Comparison of ENCODE assay signal across 25 cellular contexts in the genomic region with DNA sequence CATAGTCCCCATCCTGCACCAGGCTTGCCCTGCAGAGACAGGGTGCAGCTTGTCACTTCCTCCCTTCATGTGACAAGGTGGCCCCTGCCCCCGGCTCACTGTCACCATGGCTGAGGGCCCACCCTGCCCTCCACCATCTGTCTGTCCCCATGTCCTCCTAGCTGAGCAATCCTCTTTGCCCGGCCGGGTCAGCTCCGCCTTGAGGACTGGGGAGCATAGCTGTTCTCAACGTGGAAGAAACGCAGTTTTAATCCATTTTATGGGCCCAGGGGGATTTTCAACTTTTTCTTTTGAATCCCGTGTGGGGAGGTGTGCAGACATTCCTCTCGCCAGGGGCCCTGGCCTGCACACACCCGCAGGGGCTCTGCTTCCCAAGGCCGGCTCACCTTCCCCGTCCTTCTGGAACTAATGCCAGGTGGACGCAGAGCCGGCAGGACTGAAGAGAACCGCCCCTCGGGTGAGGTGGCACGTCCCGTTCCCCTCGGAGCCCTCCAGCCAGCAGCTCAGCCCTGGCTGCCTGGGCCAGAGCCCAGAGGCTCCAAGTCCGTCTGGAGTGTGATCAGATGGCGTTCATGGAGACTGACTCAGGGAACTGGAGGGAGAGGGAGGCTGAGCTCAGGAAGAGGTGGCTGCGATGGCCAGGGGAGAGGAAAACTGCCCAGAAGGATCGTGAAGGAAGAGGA.
A peak's percentile ranks its signal among the peaks of the same experiment; 100 is the strongest.
DNase-seq lines count a peak whose midpoint lies in the region; ATAC-seq and TF ChIP-seq lines count a peak whose summit lies in the region.
"Had no signal": no experiment of that assay in that cellular context is flagged by ENCODE, and none has a peak within 500 bp of the region (broad histone marks: within the 10 kb centered on the region; RNA-seq: fewer than 3 reads in every experiment).

No MANE protein-coding gene starts in this region.

- H3K79me2 ChIP-seq in mesendoderm (ENCODE audit: control insufficient read depth, insufficient read depth, low read length): no peaks in the 10 kb centered on the region

- WGBS in body of pancreas, 2 donors: 35 to 38% methylated on average over 14 to 22 of the region's 22 CpGs
- WGBS in mesendoderm (ENCODE audit: extremely low coverage, insufficient coverage, low lambda C conversion rate): no CpG with 5 or more reads among the region's 22 CpGs
- WGBS in aorta, 2 donors: 40 to 61% methylated on average over 22 of the region's 22 CpGs
- 79% methylated on average over 22 of the region's 22 CpGs for WGBS in mesenchymal stem cell

- H3K79me1 ChIP-seq in mesendoderm (ENCODE audit: low read length) (no peaks in the 10 kb centered on the region), mesenchymal stem cell (replicated peaks; ENCODE audit: low read length, poor library complexity, severe bottlenecking) (no peaks in the 10 kb centered on the region)

- H3K9ac ChIP-seq in mesendoderm (ENCODE audit: low read length): no peak overlapping the region
- no peak overlapping the region for H3K9ac ChIP-seq in mesenchymal stem cell (ENCODE audit: low read length)

- H3K36me3 ChIP-seq in body of pancreas (replicated peaks in 1 of 2; ENCODE audit: insufficient read depth in 1 of 2, low read depth in 2 of 2) (no peaks in the 10 kb centered on the region), mesendoderm (ENCODE audit: control insufficient read depth, insufficient read depth, low read length) (no peaks in the 10 kb centered on the region), aorta (ENCODE audit: control insufficient read depth in 1 of 2, insufficient read depth in 2 of 2, low read length in 1 of 2) (no peaks in the 10 kb centered on the region), mesenchymal stem cell (ENCODE audit: control insufficient read depth in 1 of 2, insufficient read depth in 2 of 2, low read depth in 1 of 2, low read length in 2 of 2) (no peaks in the 10 kb centered on the region)
- H3K36me3 ChIP-seq: cardiac muscle cell, left lung, pancreas, right lobe of liver had no signal

- H2AK5ac ChIP-seq in mesendoderm (ENCODE audit: low read length) (no peak overlapping the region), mesenchymal stem cell (ENCODE audit: low read length, severe bottlenecking) (no peak overlapping the region)

- no peaks in the 10 kb centered on the region for H3K9me3 ChIP-seq in body of pancreas
- H3K9me3 ChIP-seq in aorta (ENCODE audit: control insufficient read depth, low read length): no peaks in the 10 kb centered on the region
- H3K9me3 ChIP-seq in mesenchymal stem cell (ENCODE audit: control insufficient read depth, low read length): peaks cover 10% of the 10 kb centered on the region
- H3K9me3 ChIP-seq: pancreas, right lobe of liver had no signal

- no peak for TF ChIP-seq CTCF in body of pancreas (IDR thresholded peaks at IDR 0.05)

- H3K18ac ChIP-seq in mesendoderm (ENCODE audit: low read length) (no peak overlapping the region), mesenchymal stem cell (ENCODE audit: low read depth in 1 of 2, low read length in 2 of 2) (no peak overlapping the region)

- H3K27ac ChIP-seq in body of pancreas (peak overlapping the region in 2 of 4 donors; percentile 38), mesendoderm (ENCODE audit: low read depth, low read length) (no peak overlapping the region), aorta (ENCODE audit: low read depth in 1 of 2, low read length in 2 of 2) (no peak overlapping the region), mesenchymal stem cell (ENCODE audit: low read length, poor library complexity, severe bottlenecking) (no peak overlapping the region)
- H3K27ac ChIP-seq: cardiac muscle cell, left lung, right lobe of liver had no signal

- no peak overlapping the region for H2BK12ac ChIP-seq in mesenchymal stem cell (ENCODE audit: low read length in 2 of 2)

- H3K4me2 ChIP-seq in mesendoderm (ENCODE audit: low read length) (no peak overlapping the region), mesenchymal stem cell (ENCODE audit: low read length, poor library complexity, severe bottlenecking) (no peak overlapping the region)

- H3K27me3 ChIP-seq in body of pancreas (no peaks in the 10 kb centered on the region), mesendoderm (ENCODE audit: insufficient read depth, low read length, poor library complexity) (no peaks in the 10 kb centered on the region), aorta (ENCODE audit: control insufficient read depth in 1 of 2, insufficient read depth in 2 of 2, low read length in 1 of 2) (no peaks in the 10 kb centered on the region), mesenchymal stem cell (ENCODE audit: control insufficient read depth in 1 of 2, insufficient read depth in 1 of 2, low read length in 2 of 2) (no peaks in the 10 kb centered on the region)
- H3K27me3 ChIP-seq: cardiac muscle cell, pancreas, right lobe of liver had no signal

- no peak overlapping the region for H3K4me3 ChIP-seq in body of pancreas
- H3K4me3 ChIP-seq in mesendoderm (ENCODE audit: low read length): no peak overlapping the region
- H3K4me3 ChIP-seq in aorta (ENCODE audit: low read length in 2 of 2): no peak overlapping the region
- H3K4me3 ChIP-seq in mesenchymal stem cell (ENCODE audit: insufficient read depth in 1 of 2, low read depth in 1 of 2, low read length in 2 of 2): no peak overlapping the region
- H3K4me3 ChIP-seq: cardiac muscle cell, left lung, pancreas, right lobe of liver had no signal

- no peak overlapping the region for H4K91ac ChIP-seq in mesenchymal stem cell (ENCODE audit: low read length)

- peak in 2 of 3 donors; percentile 11 to 28 for TF ChIP-seq POLR2A in body of pancreas (IDR thresholded peaks at IDR 0.05)

- H2BK5ac ChIP-seq in mesendoderm (ENCODE audit: low read length) (no peak overlapping the region), mesenchymal stem cell (ENCODE audit: low read depth, low read length, poor library complexity, severe bottlenecking) (no peak overlapping the region)

- no peak overlapping the region for H3K23ac ChIP-seq in mesendoderm (ENCODE audit: low read length)
- no peak overlapping the region for H3K23ac ChIP-seq in mesenchymal stem cell (ENCODE audit: low read length in 2 of 2)

- peaks cover 27% of the 10 kb centered on the region for H3K4me1 ChIP-seq in body of pancreas
- no peaks in the 10 kb centered on the region for H3K4me1 ChIP-seq in mesendoderm (ENCODE audit: control insufficient read depth, low read depth, low read length)
- H3K4me1 ChIP-seq in aorta (ENCODE audit: control insufficient read depth in 1 of 2, insufficient read depth in 2 of 2, low read length in 2 of 2): no peaks in the 10 kb centered on the region
- no peaks in the 10 kb centered on the region for H3K4me1 ChIP-seq in mesenchymal stem cell (ENCODE audit: control insufficient read depth, insufficient read depth, low read depth, low read length)
- H3K4me1 ChIP-seq: left lung, pancreas, right lobe of liver had no signal

- peak; percentile 38 for DNase-seq in activated effector memory CD4-positive, alpha-beta T cell treated with anti-CD3 and anti-CD28 coated beads, Interleukin-2, amount 50 U/mL, for 16 hours
- DNase-seq in activated effector memory CD4-positive, alpha-beta T cell treated with Interleukin-2 at 50 U/mL for 16 hours: no peak
- DNase-seq in body of pancreas: peak in 3 of 4 donors; percentile 54 to 62 (median 56)
- DNase-seq in mesendoderm: no peak
- peak; percentile 31 to 65 for DNase-seq in aorta
- DNase-seq in T1000 (lab: John Stamatoyannopoulos, UW): no peak
- DNase-seq in NCI-H2081 (lab: John Stamatoyannopoulos, UW): no peak
- no peak for DNase-seq in mesenchymal stem cell
- DNase-seq: 8988T; activated CD4-positive, alpha-beta T cell treated with anti-CD3 and anti-CD28 coated beads, Interleukin-2, amount 50 U/mL, for 4 hours; activated naive CD4-positive, alpha-beta T cell treated with anti-CD3 and anti-CD28 coated beads, Interleukin-2, amount 50 U/mL, for 16 hours; amniotic stem cell; CD4-positive, alpha-beta T cell; dermis blood vessel endothelial cell; natural killer cell; NCI-H1694 treated with DMSO at 0.1 percent for 48 hours; PC-3; Right ventricle myocardium superior; stimulated activated CD4-positive, alpha-beta T cell treated with anti-CD3 and anti-CD28 coated beads, Interleukin-4, amount 100 ng/mL, for 4 hours; stimulated activated naive B cell treated with anti-CD40 and anti-IgM and Interleukin-4, amounts not matched to agents 10 μg/mL and 1 μg/mL and 100 μg/mL, for 72 hours; T-helper 9 cell had no signal

- ATAC-seq in body of pancreas (peak; percentile 54), aorta (ENCODE audit: low FRiP score) (no peak)
- ATAC-seq: left lung, PC-3, right lobe of liver had no signal

- H2BK120ac ChIP-seq in mesendoderm (ENCODE audit: low read depth, low read length) (no peak overlapping the region), mesenchymal stem cell (ENCODE audit: low read depth, low read length) (no peak overlapping the region)

- intact Hi-C loops in body of pancreas (cut with DNase I): no loop called here
- intact Hi-C loops in aorta (cut with DNase I): no loop called here

- peak overlapping the region; percentile 37 for H3K56ac ChIP-seq in mesendoderm (ENCODE audit: low read length)

- H3K4ac ChIP-seq in mesendoderm (ENCODE audit: low read depth, low read length) (no peak overlapping the region), mesenchymal stem cell (ENCODE audit: low read depth in 1 of 2, low read length in 2 of 2) (no peak overlapping the region)

- H2AFZ ChIP-seq in mesenchymal stem cell (ENCODE audit: low read depth, low read length): no peak overlapping the region

- no peak overlapping the region for H3K14ac ChIP-seq in mesenchymal stem cell (ENCODE audit: low read length in 2 of 2)

- no peak overlapping the region for H4K5ac ChIP-seq in mesendoderm (ENCODE audit: low read length)

- H4K8ac ChIP-seq in mesendoderm (ENCODE audit: low read depth, low read length) (no peak overlapping the region), mesenchymal stem cell (ENCODE audit: low read length) (no peak overlapping the region)

- H2BK15ac ChIP-seq in mesendoderm (replicated peaks; ENCODE audit: low read depth): no peak overlapping the region
- H2BK15ac ChIP-seq in mesenchymal stem cell (ENCODE audit: low read depth, poor library complexity, severe bottlenecking): no peak overlapping the region

Comparison
In these comparisons a context has a peak if more than half of its experiments do, and no peak if none do; other contexts are left out.
1. DNase-seq: peak in activated effector memory CD4-positive, alpha-beta T cell treated with anti-CD3 and anti-CD28 coated beads, Interleukin-2, amount 50 U/mL, for 16 hours (single experiment), body of pancreas (3 of 4) and aorta (2 of 2); none in activated effector memory CD4-positive, alpha-beta T cell treated with Interleukin-2 at 50 U/mL for 16 hours (single experiment), mesendoderm (single experiment), T1000 (single experiment), NCI-H2081 (0 of 2) and mesenchymal stem cell (single experiment).